In the genomic region with DNA sequence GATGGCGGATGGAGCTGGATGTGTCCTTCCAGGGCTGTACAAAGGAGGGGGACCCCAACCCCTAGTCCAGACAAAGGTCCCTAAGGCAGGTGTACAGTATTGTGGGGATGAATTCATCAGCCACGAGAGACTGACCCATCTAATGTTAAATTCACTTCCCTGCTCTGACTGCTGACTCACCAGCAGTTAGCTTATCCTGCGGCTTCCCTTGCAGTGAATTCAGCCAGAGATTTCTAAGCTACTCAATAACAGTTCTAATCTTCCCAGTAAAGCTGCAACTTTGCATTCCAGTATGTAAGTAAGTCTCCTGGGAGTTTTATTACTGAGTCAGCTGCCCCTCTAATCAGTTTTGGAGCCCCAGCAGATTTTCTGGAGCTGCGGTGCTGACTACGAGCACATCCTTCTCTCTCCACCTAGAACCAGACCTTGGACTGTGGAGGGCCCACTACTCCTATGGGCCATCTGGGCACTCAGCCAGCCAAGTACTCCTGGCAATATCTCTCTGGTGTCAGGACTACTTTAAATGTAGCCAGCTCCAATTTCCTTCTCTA, we compare ENCODE assay signal across 8 cellular contexts. TPM values are rescaled to one million over a fixed set of nuclear protein-coding genes. Genes with fewer than 3 reads are reported as not detected.
A peak's percentile ranks its signal among the peaks of the same experiment; 100 is the strongest.
DNase-seq lines count a peak whose midpoint lies in the region; ATAC-seq and TF ChIP-seq lines count a peak whose summit lies in the region.

No MANE protein-coding gene starts in this region.

- H2AFZ ChIP-seq in mesenchymal stem cell (ENCODE audit: low read depth, low read length) (no peak overlapping the region), H9 (ENCODE audit: low read length) (no peak overlapping the region)

- H3K36me3 ChIP-seq in breast epithelium (no peaks in the 10 kb centered on the region), mesenchymal stem cell (ENCODE audit: control insufficient read depth in 1 of 2, insufficient read depth in 2 of 2, low read depth in 1 of 2, low read length in 2 of 2) (no peaks in the 10 kb centered on the region), aorta (ENCODE audit: control insufficient read depth in 1 of 2, insufficient read depth in 2 of 2, low read length in 1 of 2) (peaks cover 0 to 3% of the 10 kb centered on the region in 2 donors)

- H2AK5ac ChIP-seq in mesenchymal stem cell (ENCODE audit: low read length, severe bottlenecking) (no peak overlapping the region), H9 (ENCODE audit: insufficient read length, low read length) (no peak overlapping the region)

- H4K20me1 ChIP-seq in H9 (ENCODE audit: control insufficient read depth, insufficient read depth, insufficient read length) = no peaks in the 10 kb centered on the region

- H3K9me3 ChIP-seq in breast epithelium (no peaks in the 10 kb centered on the region), mesenchymal stem cell (ENCODE audit: control insufficient read depth, low read length) (no peaks in the 10 kb centered on the region), aorta (ENCODE audit: control insufficient read depth, low read length) (no peaks in the 10 kb centered on the region), H9 (ENCODE audit: control insufficient read depth, low read depth, low read length) (no peaks in the 10 kb centered on the region)

- peak overlapping the region; percentile 61 for H2BK120ac ChIP-seq in mesenchymal stem cell (ENCODE audit: low read depth, low read length)
- no peak overlapping the region for H2BK120ac ChIP-seq in H9 (ENCODE audit: low read depth, low read length, poor library complexity, severe bottlenecking)

- H3K27me3 ChIP-seq in breast epithelium (no peaks in the 10 kb centered on the region), mesenchymal stem cell (ENCODE audit: control insufficient read depth in 1 of 2, insufficient read depth in 1 of 2, low read length in 2 of 2) (no peaks in the 10 kb centered on the region), aorta (ENCODE audit: control insufficient read depth in 1 of 2, insufficient read depth in 2 of 2, low read length in 1 of 2) (no peaks in the 10 kb centered on the region), H9 (ENCODE audit: insufficient read depth, low read length) (no peaks in the 10 kb centered on the region)

- no peak overlapping the region for H3K4me3 Mint-ChIP-seq in H9

- TF ChIP-seq POLR2A in breast epithelium (IDR thresholded peaks at IDR 0.05) = no peak

- H4K5ac ChIP-seq in H9 (ENCODE audit: insufficient read length, low read depth, low read length) = no peak overlapping the region

- H3K79me1 ChIP-seq in mesenchymal stem cell (replicated peaks; ENCODE audit: low read length, poor library complexity, severe bottlenecking) (peaks cover 25% of the 10 kb centered on the region), H9 (ENCODE audit: insufficient read depth, low read depth, low read length, poor library complexity, severe bottlenecking) (no peaks in the 10 kb centered on the region)

- peak; percentile 58 for DNase-seq in D341Med (ENCODE audit: low spot score)
- peak; percentile 54 for DNase-seq in NCI-H1092 treated with DMSO at 0.1 percent for 48 hours (lab: John Stamatoyannopoulos, UW)
- no peak for DNase-seq in breast epithelium (ENCODE audit: low spot score in 2 of 2)
- DNase-seq in mesenchymal stem cell = peak; percentile 95
- DNase-seq in aorta = no peak
- no peak for DNase-seq in H9
- DNase-seq in activated T-cell treated with anti-CD3 and anti-CD28 coated beads, Interleukin-2, amount 50 U/mL, for 1 hour = no peak

- H3K18ac ChIP-seq in mesenchymal stem cell (ENCODE audit: low read depth in 1 of 2, low read length in 2 of 2) (peak overlapping the region in 1 of 2 experiments; percentile 43), H9 (ENCODE audit: insufficient read length, low read depth, low read length) (no peak overlapping the region)

- peaks cover 0 to 19% of the 10 kb centered on the region in 2 donors for H3K4me1 ChIP-seq in breast epithelium
- H3K4me1 ChIP-seq in mesenchymal stem cell (ENCODE audit: control insufficient read depth, insufficient read depth, low read depth, low read length) = peaks cover 6% of the 10 kb centered on the region
- peaks cover 0 to 4% of the 10 kb centered on the region in 2 donors for H3K4me1 ChIP-seq in aorta (ENCODE audit: control insufficient read depth in 1 of 2, insufficient read depth in 2 of 2, low read length in 2 of 2)
- H3K4me1 ChIP-seq in H9 (ENCODE audit: insufficient read depth, low read length) = no peaks in the 10 kb centered on the region

- H3K4me2 ChIP-seq in mesenchymal stem cell (ENCODE audit: low read length, poor library complexity, severe bottlenecking) (peak overlapping the region; percentile 58), H9 (ENCODE audit: insufficient read depth, insufficient read length, low read length) (no peak overlapping the region)

- no peak overlapping the region for H3K56ac ChIP-seq in H9 (ENCODE audit: insufficient read length, low read depth, low read length)

- H2BK15ac ChIP-seq in mesenchymal stem cell (ENCODE audit: low read depth, poor library complexity, severe bottlenecking) (no peak overlapping the region), H9 (ENCODE audit: low read depth, low read length) (no peak overlapping the region)

- H2BK5ac ChIP-seq in mesenchymal stem cell (ENCODE audit: low read depth, low read length, poor library complexity, severe bottlenecking) (no peak overlapping the region), H9 (ENCODE audit: insufficient read length, low read length) (no peak overlapping the region)

- peak overlapping the region; percentile 78 to 79 for H3K27ac ChIP-seq in breast epithelium
- peak overlapping the region; percentile 76 for H3K27ac ChIP-seq in mesenchymal stem cell (ENCODE audit: low read length, poor library complexity, severe bottlenecking)
- peak overlapping the region; percentile 11 to 80 for H3K27ac ChIP-seq in aorta (ENCODE audit: low read depth in 1 of 2, low read length in 2 of 2)
- no peak overlapping the region for H3K27ac ChIP-seq in H9 (ENCODE audit: insufficient read length, low read depth, low read length)

- TF ChIP-seq CTCF in breast epithelium (IDR thresholded peaks at IDR 0.05) = no peak
- TF ChIP-seq CTCF in H9 (conservative IDR thresholded peaks at IDR 0.05) = no peak

- no peaks in the 10 kb centered on the region for H3K23me2 ChIP-seq in H9 (ENCODE audit: insufficient read length, low read depth, low read length, poor library complexity, severe bottlenecking)

- no peak overlapping the region for H3K14ac ChIP-seq in mesenchymal stem cell (ENCODE audit: low read length in 2 of 2)
- no peak overlapping the region for H3K14ac ChIP-seq in H9 (ENCODE audit: insufficient read depth, low read length)

- H3K4ac ChIP-seq in mesenchymal stem cell (ENCODE audit: low read depth in 1 of 2, low read length in 2 of 2) = no peak overlapping the region
- no peak overlapping the region for H3K4ac ChIP-seq in H9 (ENCODE audit: low read depth, low read length)

- H4K8ac ChIP-seq in mesenchymal stem cell (ENCODE audit: low read length) (peak overlapping the region; percentile 4), H9 (replicated peaks; ENCODE audit: insufficient read length, low read depth, low read length) (no peak overlapping the region)

- H2BK20ac ChIP-seq in H9 (ENCODE audit: low read depth, low read length, poor library complexity, severe bottlenecking) = no peak overlapping the region

- intact Hi-C loops in breast epithelium (cut with DNase I; ENCODE audit: low total_unique reads) (no loop called here), aorta (cut with DNase I) (no loop called here)

- H3K4me1 Mint-ChIP-seq in H9 = peaks cover 3 to 4% of the 10 kb centered on the region in 2 experiments; a peak in 2 of 4 replicates

- H3K23ac ChIP-seq in mesenchymal stem cell (ENCODE audit: low read length in 2 of 2) (no peak overlapping the region), H9 (ENCODE audit: insufficient read length, low read depth, low read length) (no peak overlapping the region)

- ATAC-seq in aorta (ENCODE audit: low FRiP score) = peak; percentile 87
- no peak for ATAC-seq in GM19035 (IDR thresholded peaks at IDR 0.05; ENCODE audit: unreplicated experiment)

- H3K36me3 Mint-ChIP-seq in H9 (ENCODE audit: insufficient read depth in 1 of 3, low read depth in 3 of 3) = peaks cover 0 to 2% (median 0%) of the 10 kb centered on the region in 3 experiments; a peak in 3 of 7 replicates

- H3K4me3 ChIP-seq in breast epithelium (peak overlapping the region in 1 of 3 donors; percentile 29), mesenchymal stem cell (ENCODE audit: insufficient read depth in 1 of 2, low read depth in 1 of 2, low read length in 2 of 2) (peak overlapping the region in 1 of 2 experiments; percentile 52), aorta (ENCODE audit: low read length in 2 of 2) (no peak overlapping the region)

- H3K27ac Mint-ChIP-seq in H9 = no peak overlapping the region

- WGBS in mesenchymal stem cell = 14% methylated on average over 4 of the region's 5 CpGs
- WGBS in aorta, 2 donors = 9 to 11% methylated on average over 5 of the region's 5 CpGs
- WGBS in H9 (ENCODE audit: extremely low coverage, insufficient read length, low lambda C conversion rate) = no CpG with 5 or more reads among the region's 5 CpGs

- H3K9ac ChIP-seq in mesenchymal stem cell (ENCODE audit: low read length) (peak overlapping the region; percentile 51), H9 (ENCODE audit: extremely low read depth, insufficient read length, low read length) (no peak overlapping the region)

- H3T11ph ChIP-seq in H9 (ENCODE audit: low read length) = no peak overlapping the region

- no peaks in the 10 kb centered on the region; the same call in 1 of the 2 replicates for H3K27me3 Mint-ChIP-seq in H9 (ENCODE audit: low read depth)

- H3K9me3 Mint-ChIP-seq in H9 = no peaks in the 10 kb centered on the region; a peak in 1 of 5 replicates

- H4K91ac ChIP-seq in mesenchymal stem cell (ENCODE audit: low read length) = no peak overlapping the region
- no peak overlapping the region for H4K91ac ChIP-seq in H9 (ENCODE audit: insufficient read length, low read depth, low read length)

- H3K79me2 ChIP-seq in H9 (ENCODE audit: insufficient read depth, low read length) = no peaks in the 10 kb centered on the region

- H2BK12ac ChIP-seq in mesenchymal stem cell (ENCODE audit: low read length in 2 of 2) = peak overlapping the region in 1 of 2 experiments; percentile 84
- no peak overlapping the region for H2BK12ac ChIP-seq in H9 (ENCODE audit: insufficient read length, low read depth, low read length)

RNA-seq across cellular contexts. Expression of a gene that starts 16.1 kb away (rescaled TPM):
- 10 to 100 TPM; 60.8 to 81.8 (median 66.2) TPM for total RNA-seq in breast epithelium
- polyA plus RNA-seq in mesenchymal stem cell (2013, experiment 1 of 2) = 58.5 TPM
- 58.1 TPM for polyA plus RNA-seq in mesenchymal stem cell (2013, experiment 2 of 2)
- 10 to 100 TPM; 74.5 to 95.6 TPM for total RNA-seq in aorta
- 10 to 100 TPM; 15.2 to 36.0 TPM for polyA plus RNA-seq in aorta
- 15.3 and 16.1 TPM in 2 replicates for total RNA-seq in H9 (2021)

Comparison
In these comparisons a context has a peak if more than half of its experiments do, and no peak if none do; other contexts are left out.
1. DNase-seq: peak in D341Med (single experiment), NCI-H1092 treated with DMSO at 0.1 percent for 48 hours (single experiment) and mesenchymal stem cell (single experiment); none in breast epithelium (0 of 2), aorta (0 of 2), H9 (single experiment) and activated T-cell treated with anti-CD3 and anti-CD28 coated beads, Interleukin-2, amount 50 U/mL, for 1 hour (single experiment).